8 cellular contexts compared by ENCODE assay signal in genomic region chr1:68232354-68233148, GRCh38.
DNase-seq lines count a peak whose midpoint lies in the region; ATAC-seq and TF ChIP-seq lines count a peak whose summit lies in the region.

Gene WLS, minus strand, starts transcription at chr1:68232523. Its CDS starts 224 bp downstream, at chr1:68232299.

- no peak for ATAC-seq in stimulated activated effector memory CD8-positive, alpha-beta T cell treated with anti-CD3 and anti-CD28 coated beads, Interleukin-12 subunit alpha, Interleukin-12 subunit beta, amount 100 ng/mL, for 72 hours

- no peaks in the 10 kb centered on the region for H3K36me3 Mint-ChIP-seq in activated T-cell treated with anti-CD3 and anti-CD28 coated beads, Interleukin-2, amount 50 U/mL, for 24 hours (ENCODE audit: low read depth)
- no peaks in the 10 kb centered on the region for H3K36me3 Mint-ChIP-seq in stimulated activated effector memory CD8-positive, alpha-beta T cell treated with anti-CD3 and anti-CD28 coated beads, Interleukin-12 subunit alpha, Interleukin-12 subunit beta, amount 100 ng/mL, for 72 hours

- H3K27ac Mint-ChIP-seq in activated T-cell treated with anti-CD3 and anti-CD28 coated beads, Interleukin-2, amount 50 U/mL, for 24 hours, result no peak within 1 kb of the TSS
- H3K27ac Mint-ChIP-seq in stimulated activated effector memory CD8-positive, alpha-beta T cell treated with anti-CD3 and anti-CD28 coated beads, Interleukin-12 subunit alpha, Interleukin-12 subunit beta, amount 100 ng/mL, for 72 hours, result no peak within 1 kb of the TSS

- H3K4me3 ChIP-seq in coronary artery, result peak within 1 kb of the TSS; percentile 90

- DNase-seq in activated T-cell treated with anti-CD3 and anti-CD28 coated beads, Interleukin-2, amount 50 U/mL, for 24 hours, result no peak
- no peak for DNase-seq in activated T-cell treated with anti-CD3 and anti-CD28 coated beads, Interleukin-2, amount 50 U/mL, for 1 hour
- DNase-seq in NCI-H748 (lab: John Stamatoyannopoulos, UW; ENCODE audit: unreplicated experiment) (peak; percentile 86), coronary artery (ENCODE audit: low spot score) (peak; percentile 83), kidney glomerular epithelial cell (lab: John Stamatoyannopoulos, UW) (peak; percentile 63), smooth muscle cell of the brain vasculature (ENCODE audit: low read depth, low spot score) (peak; percentile 57), T-helper 2 cell (no peak)
- DNase-seq in stimulated activated effector memory CD8-positive, alpha-beta T cell treated with anti-CD3 and anti-CD28 coated beads, Interleukin-12 subunit alpha, Interleukin-12 subunit beta, amount 100 ng/mL, for 72 hours (ENCODE audit: low spot score in 2 of 2), result no peak

- no peak for TF ChIP-seq CTCF in coronary artery (IDR thresholded peaks at IDR 0.05)

- peak within 1 kb of the TSS; percentile 15 for H3K4me3 Mint-ChIP-seq in activated T-cell treated with anti-CD3 and anti-CD28 coated beads, Interleukin-2, amount 50 U/mL, for 24 hours
- H3K4me3 Mint-ChIP-seq in stimulated activated effector memory CD8-positive, alpha-beta T cell treated with anti-CD3 and anti-CD28 coated beads, Interleukin-12 subunit alpha, Interleukin-12 subunit beta, amount 100 ng/mL, for 72 hours, result no peak within 1 kb of the TSS

- peaks cover 63% of the 10 kb centered on the region for H3K27me3 Mint-ChIP-seq in activated T-cell treated with anti-CD3 and anti-CD28 coated beads, Interleukin-2, amount 50 U/mL, for 24 hours

- H3K27ac ChIP-seq in coronary artery, result peak within 1 kb of the TSS; percentile 81 to 92

- H3K4me1 Mint-ChIP-seq in activated T-cell treated with anti-CD3 and anti-CD28 coated beads, Interleukin-2, amount 50 U/mL, for 24 hours (ENCODE audit: low read depth), result peaks cover 16% of the 10 kb centered on the region
- no peaks in the 10 kb centered on the region for H3K4me1 Mint-ChIP-seq in stimulated activated effector memory CD8-positive, alpha-beta T cell treated with anti-CD3 and anti-CD28 coated beads, Interleukin-12 subunit alpha, Interleukin-12 subunit beta, amount 100 ng/mL, for 72 hours

- H3K9me3 Mint-ChIP-seq in activated T-cell treated with anti-CD3 and anti-CD28 coated beads, Interleukin-2, amount 50 U/mL, for 24 hours, result no peaks in the 10 kb centered on the region
- peaks cover 3% of the 10 kb centered on the region for H3K9me3 Mint-ChIP-seq in stimulated activated effector memory CD8-positive, alpha-beta T cell treated with anti-CD3 and anti-CD28 coated beads, Interleukin-12 subunit alpha, Interleukin-12 subunit beta, amount 100 ng/mL, for 72 hours

Comparison
In these comparisons a context has a peak if more than half of its experiments do, and no peak if none do; other contexts are left out.
1. DNase-seq: peak in NCI-H748 (single experiment), coronary artery (single experiment), kidney glomerular epithelial cell (single experiment) and smooth muscle cell of the brain vasculature (single experiment); none in activated T-cell treated with anti-CD3 and anti-CD28 coated beads, Interleukin-2, amount 50 U/mL, for 24 hours (single experiment), activated T-cell treated with anti-CD3 and anti-CD28 coated beads, Interleukin-2, amount 50 U/mL, for 1 hour (single experiment), stimulated activated effector memory CD8-positive, alpha-beta T cell treated with anti-CD3 and anti-CD28 coated beads, Interleukin-12 subunit alpha, Interleukin-12 subunit beta, amount 100 ng/mL, for 72 hours (0 of 2) and T-helper 2 cell (0 of 5).